In genomic region chr2:165056585-165056984, GRCh38 we compare ENCODE assay signal across 22 cellular contexts.
"Had no signal": no experiment of that assay in that cellular context is flagged by ENCODE, and none has a peak within 500 bp of the region (broad histone marks: within the 10 kb centered on the region; RNA-seq: fewer than 3 reads in every experiment).

No MANE protein-coding gene starts in this region.

- H3K27ac Mint-ChIP-seq: activated B cell treated with CpG ODN at 0.5 μM for 24 hours; activated CD4-positive, alpha-beta memory T cell treated with anti-CD3 and anti-CD28 coated beads, Interleukin-2, amount 10 ng/mL, durations not matched to agents 7 days and 5 days; activated naive CD8-positive, alpha-beta T cell treated with anti-CD3 and anti-CD28 coated beads for 36 hours; activated T-helper 17 cell treated with anti-CD3 and anti-CD28 coated beads, Interleukin-2, amount 50 U/mL, for 72 hours; natural killer cell; stimulated activated naive CD8-positive, alpha-beta T cell treated with anti-CD3 and anti-CD28 coated beads, Interleukin-15, Interleukin-2, amounts not matched to agents 100 ng/mL and 50 ng/mL, for 24 hours; T-helper 2 cell treated with Interferon-gamma antibody and Interleukin-4, amounts not matched to agents 5 μg/mL and 100 μg/mL, for 36 hours had no signal

- DNase-seq: activated B cell treated with CpG ODN at 0.5 μM for 24 hours; activated CD4-positive, alpha-beta memory T cell treated with anti-CD3 and anti-CD28 coated beads, Interleukin-2, amount 10 ng/mL, durations not matched to agents 7 days and 5 days; activated CD4-positive, alpha-beta T cell treated with anti-CD3 and anti-CD28 coated beads for 4 hours; activated naive CD4-positive, alpha-beta T cell; activated naive CD8-positive, alpha-beta T cell treated with anti-CD3 and anti-CD28 coated beads for 36 hours; activated T-cell treated with anti-CD3 and anti-CD28 coated beads, Interleukin-2, amount 50 U/mL, for 1 hour; brain microvascular endothelial cell; colonic mucosa; gastrocnemius medialis; head of caudate nucleus; kidney glomerular epithelial cell; natural killer cell; occipital lobe; posterior cingulate gyrus; stimulated activated CD4-positive, alpha-beta T cell treated with anti-CD3 and anti-CD28 coated beads, Interleukin-2, amount 100 ng/mL, for 48 hours; transverse colon; uterus had no signal

- ATAC-seq: activated T-helper 17 cell treated with anti-CD3 and anti-CD28 coated beads, Interleukin-2, amount 50 U/mL, for 72 hours; gastrocnemius medialis; natural killer cell had no signal

- H3K27ac ChIP-seq: brain microvascular endothelial cell, colonic mucosa, gastrocnemius medialis, skin epidermis, transverse colon, uterus had no signal

- H3K4me3 ChIP-seq: colonic mucosa, gastrocnemius medialis, skin epidermis, transverse colon, uterus had no signal

- H3K9me3 Mint-ChIP-seq: activated B cell treated with CpG ODN at 0.5 μM for 24 hours; activated CD4-positive, alpha-beta memory T cell treated with anti-CD3 and anti-CD28 coated beads, Interleukin-2, amount 10 ng/mL, durations not matched to agents 7 days and 5 days; activated naive CD8-positive, alpha-beta T cell treated with anti-CD3 and anti-CD28 coated beads for 36 hours; activated T-helper 17 cell treated with anti-CD3 and anti-CD28 coated beads, Interleukin-2, amount 50 U/mL, for 72 hours; stimulated activated naive CD8-positive, alpha-beta T cell treated with anti-CD3 and anti-CD28 coated beads, Interleukin-15, Interleukin-2, amounts not matched to agents 100 ng/mL and 50 ng/mL, for 24 hours; T-helper 2 cell treated with Interferon-gamma antibody and Interleukin-4, amounts not matched to agents 5 μg/mL and 100 μg/mL, for 36 hours had no signal

- H3K36me3 Mint-ChIP-seq: activated naive CD8-positive, alpha-beta T cell treated with anti-CD3 and anti-CD28 coated beads for 36 hours; natural killer cell had no signal

- H3K4me1 Mint-ChIP-seq: activated B cell treated with CpG ODN at 0.5 μM for 24 hours; activated T-helper 17 cell treated with anti-CD3 and anti-CD28 coated beads, Interleukin-2, amount 50 U/mL, for 72 hours; central memory CD8-positive, alpha-beta T cell; natural killer cell had no signal

- H3K27me3 ChIP-seq: brain microvascular endothelial cell, colonic mucosa, gastrocnemius medialis, transverse colon, uterus had no signal

- H3K36me3 ChIP-seq: brain microvascular endothelial cell, colonic mucosa, gastrocnemius medialis, transverse colon, uterus had no signal

- H3K27me3 Mint-ChIP-seq: activated B cell treated with CpG ODN at 0.5 μM for 24 hours; activated CD4-positive, alpha-beta memory T cell treated with anti-CD3 and anti-CD28 coated beads, Interleukin-2, amount 10 ng/mL, durations not matched to agents 7 days and 5 days; activated naive CD8-positive, alpha-beta T cell treated with anti-CD3 and anti-CD28 coated beads for 36 hours; activated T-helper 17 cell treated with anti-CD3 and anti-CD28 coated beads, Interleukin-2, amount 50 U/mL, for 72 hours; central memory CD8-positive, alpha-beta T cell; stimulated activated naive CD8-positive, alpha-beta T cell treated with anti-CD3 and anti-CD28 coated beads, Interleukin-15, Interleukin-2, amounts not matched to agents 100 ng/mL and 50 ng/mL, for 24 hours had no signal

- H3K9me3 ChIP-seq: colonic mucosa, gastrocnemius medialis, transverse colon, uterus had no signal

- H3K4me3 Mint-ChIP-seq: activated B cell treated with CpG ODN at 0.5 μM for 24 hours; activated CD4-positive, alpha-beta memory T cell treated with anti-CD3 and anti-CD28 coated beads, Interleukin-2, amount 10 ng/mL, durations not matched to agents 7 days and 5 days; activated naive CD8-positive, alpha-beta T cell treated with anti-CD3 and anti-CD28 coated beads for 36 hours; activated T-helper 17 cell treated with anti-CD3 and anti-CD28 coated beads, Interleukin-2, amount 50 U/mL, for 72 hours; central memory CD8-positive, alpha-beta T cell; natural killer cell; stimulated activated naive CD8-positive, alpha-beta T cell treated with anti-CD3 and anti-CD28 coated beads, Interleukin-15, Interleukin-2, amounts not matched to agents 100 ng/mL and 50 ng/mL, for 24 hours; T-helper 2 cell treated with Interferon-gamma antibody and Interleukin-4, amounts not matched to agents 5 μg/mL and 100 μg/mL, for 36 hours had no signal

- H3K4me1 ChIP-seq: colonic mucosa, gastrocnemius medialis, transverse colon, uterus had no signal
